ENCODE assay signal across 12 cellular contexts in genomic region chr5:1497271-1497777, GRCh38. TPM values are rescaled to one million over a fixed set of nuclear protein-coding genes. Genes with fewer than 3 reads are reported as not detected.
DNase-seq lines count a peak whose midpoint lies in the region; ATAC-seq and TF ChIP-seq lines count a peak whose summit lies in the region.
"Had no signal": no experiment of that assay in that cellular context is flagged by ENCODE, and none has a peak within 500 bp of the region (broad histone marks: within the 10 kb centered on the region; RNA-seq: fewer than 3 reads in every experiment).

No MANE protein-coding gene starts in this region.

- H3K4me2 ChIP-seq in DOHH2 (ENCODE audit: low read length) (peak overlapping the region; percentile 89), neural progenitor cell (no peak overlapping the region)

- CTCF ChIA-PET in activated naive CD4-positive, alpha-beta T cell treated with anti-CD3 and anti-CD28 coated beads, Interleukin-2, amount 10 ng/mL, durations not matched to agents 7 days and 5 days (lab: Charles Lee) = no interaction called here

- no peak for DNase-seq in activated naive CD8-positive, alpha-beta T cell treated with anti-CD3 and anti-CD28 coated beads for 36 hours
- no peak for DNase-seq in activated naive CD4-positive, alpha-beta T cell treated with anti-CD3 and anti-CD28 coated beads, Interleukin-2, amount 10 ng/mL, durations not matched to agents 7 days and 5 days
- DNase-seq in neural progenitor cell (ENCODE audit: low spot score) (no peak), cerebellar nuclear complex (lab: John Stamatoyannopoulos, UW) (no peak)
- DNase-seq: activated effector memory CD4-positive, alpha-beta T cell treated with anti-CD3 and anti-CD28 coated beads, Interleukin-2, amount 50 U/mL, for 16 hours; NCI-H345; T-helper 9 cell had no signal

- peak overlapping the region; percentile 16 for H3K27ac Mint-ChIP-seq in activated naive CD8-positive, alpha-beta T cell treated with anti-CD3 and anti-CD28 coated beads for 36 hours
- no peak overlapping the region for H3K27ac Mint-ChIP-seq in activated naive CD4-positive, alpha-beta T cell treated with anti-CD3 and anti-CD28 coated beads, Interleukin-2, amount 10 ng/mL, durations not matched to agents 7 days and 5 days
- H3K27ac Mint-ChIP-seq in neural progenitor cell = no peak overlapping the region

- H3K27ac ChIP-seq in DOHH2 (ENCODE audit: low read depth, low read length) (peak overlapping the region; percentile 96), neural progenitor cell (no peak overlapping the region)
- H3K27ac ChIP-seq: parathyroid adenoma had no signal

- H3F3A ChIP-seq in DOHH2 (ENCODE audit: control insufficient read depth, insufficient read depth) = peaks cover 5% of the 10 kb centered on the region; the same call in 1 of the 2 replicates
- no peaks in the 10 kb centered on the region for H3F3A ChIP-seq in neural progenitor cell (ENCODE audit: low read depth)

- TF ChIP-seq CTCF in DOHH2 (IDR thresholded peaks at IDR 0.05; ENCODE audit: low read depth, low read length, poor library complexity, severe bottlenecking) (no peak), neural progenitor cell (IDR thresholded peaks at IDR 0.05) (no peak)

- H3K9me3 ChIP-seq in DOHH2 (ENCODE audit: control insufficient read depth, insufficient read depth, low read length) (no peaks in the 10 kb centered on the region), neural progenitor cell (ENCODE audit: low read depth) (no peaks in the 10 kb centered on the region)

- H3K4me1 ChIP-seq in DOHH2 (ENCODE audit: control insufficient read depth, low read length) (peaks cover 69% of the 10 kb centered on the region), neural progenitor cell (no peaks in the 10 kb centered on the region)
- H3K4me1 ChIP-seq: parathyroid adenoma had no signal

- H3K79me2 ChIP-seq in DOHH2 (ENCODE audit: control insufficient read depth, low read length) (peaks cover 81% of the 10 kb centered on the region), neural progenitor cell (ENCODE audit: low read depth) (peaks cover 15% of the 10 kb centered on the region)
- H3K79me2 ChIP-seq: parathyroid adenoma had no signal

- H3K4me3 ChIP-seq in DOHH2 (ENCODE audit: low read length) = peak overlapping the region; percentile 5; the same call in 1 of the 2 replicates
- no peak overlapping the region for H3K4me3 ChIP-seq in neural progenitor cell

- H3K36me3 Mint-ChIP-seq in activated naive CD8-positive, alpha-beta T cell treated with anti-CD3 and anti-CD28 coated beads for 36 hours = peaks cover 35% of the 10 kb centered on the region
- H3K36me3 Mint-ChIP-seq in activated naive CD4-positive, alpha-beta T cell treated with anti-CD3 and anti-CD28 coated beads, Interleukin-2, amount 10 ng/mL, durations not matched to agents 7 days and 5 days = peaks cover 18% of the 10 kb centered on the region
- peaks cover 8% of the 10 kb centered on the region for H3K36me3 Mint-ChIP-seq in neural progenitor cell

- no peak overlapping the region for H2AFZ ChIP-seq in neural progenitor cell (replicated peaks)
- H2AFZ ChIP-seq: parathyroid adenoma had no signal

- H4K20me1 ChIP-seq in DOHH2 (ENCODE audit: control insufficient read depth, insufficient read depth, low read depth, low read length) (peaks cover 6% of the 10 kb centered on the region), neural progenitor cell (ENCODE audit: low read depth) (peaks cover 48% of the 10 kb centered on the region)

- H3K27me3 Mint-ChIP-seq in activated naive CD8-positive, alpha-beta T cell treated with anti-CD3 and anti-CD28 coated beads for 36 hours = no peaks in the 10 kb centered on the region
- no peaks in the 10 kb centered on the region for H3K27me3 Mint-ChIP-seq in activated naive CD4-positive, alpha-beta T cell treated with anti-CD3 and anti-CD28 coated beads, Interleukin-2, amount 10 ng/mL, durations not matched to agents 7 days and 5 days
- peaks cover 4% of the 10 kb centered on the region for H3K27me3 Mint-ChIP-seq in neural progenitor cell (ENCODE audit: insufficient read depth, low read depth)

- H3K27me3 ChIP-seq in DOHH2 (ENCODE audit: control insufficient read depth, low read length) (no peaks in the 10 kb centered on the region), neural progenitor cell (no peaks in the 10 kb centered on the region)

- no peaks in the 10 kb centered on the region for H3K9me3 Mint-ChIP-seq in activated naive CD8-positive, alpha-beta T cell treated with anti-CD3 and anti-CD28 coated beads for 36 hours
- no peaks in the 10 kb centered on the region for H3K9me3 Mint-ChIP-seq in activated naive CD4-positive, alpha-beta T cell treated with anti-CD3 and anti-CD28 coated beads, Interleukin-2, amount 10 ng/mL, durations not matched to agents 7 days and 5 days
- H3K9me3 Mint-ChIP-seq in neural progenitor cell = no peaks in the 10 kb centered on the region

- peak; percentile 25 for ATAC-seq in GM19452 (IDR thresholded peaks at IDR 0.05; ENCODE audit: unreplicated experiment)
- peak; percentile 39 for ATAC-seq in HG03045 (IDR thresholded peaks at IDR 0.05; ENCODE audit: unreplicated experiment)
- no peak for ATAC-seq in GM18519 (IDR thresholded peaks at IDR 0.05; ENCODE audit: low FRiP score, unreplicated experiment)

- no peaks in the 10 kb centered on the region for H3K9me2 ChIP-seq in DOHH2 (replicated peaks; ENCODE audit: control insufficient read depth, low read length)

- H3K4me1 Mint-ChIP-seq in activated naive CD8-positive, alpha-beta T cell treated with anti-CD3 and anti-CD28 coated beads for 36 hours = peaks cover 46% of the 10 kb centered on the region
- H3K4me1 Mint-ChIP-seq in activated naive CD4-positive, alpha-beta T cell treated with anti-CD3 and anti-CD28 coated beads, Interleukin-2, amount 10 ng/mL, durations not matched to agents 7 days and 5 days = peaks cover 39% of the 10 kb centered on the region
- H3K4me1 Mint-ChIP-seq in neural progenitor cell = no peaks in the 10 kb centered on the region

- no peak overlapping the region for H3K4me3 Mint-ChIP-seq in activated naive CD8-positive, alpha-beta T cell treated with anti-CD3 and anti-CD28 coated beads for 36 hours
- H3K4me3 Mint-ChIP-seq in activated naive CD4-positive, alpha-beta T cell treated with anti-CD3 and anti-CD28 coated beads, Interleukin-2, amount 10 ng/mL, durations not matched to agents 7 days and 5 days = no peak overlapping the region
- H3K4me3 Mint-ChIP-seq in neural progenitor cell = no peak overlapping the region

- H3K36me3 ChIP-seq in DOHH2 (ENCODE audit: control insufficient read depth, low read length) = peaks cover 79% of the 10 kb centered on the region
- no peaks in the 10 kb centered on the region for H3K36me3 ChIP-seq in neural progenitor cell

- no peak overlapping the region for H3K9ac ChIP-seq in neural progenitor cell
- H3K9ac ChIP-seq: parathyroid adenoma had no signal

RNA-seq across cellular contexts. Expression of gene LPCAT1, which starts 26.4 kb away (rescaled TPM):
- total RNA-seq in activated naive CD8-positive, alpha-beta T cell treated with anti-CD3 and anti-CD28 coated beads for 36 hours = 10 to 100 TPM; 49.4 to 49.6 TPM
- total RNA-seq in neural progenitor cell (ENCODE audit: low replicate concordance) = 76.5 and 108 TPM in 2 replicates

RNA-seq across cellular contexts. Expression of gene SLC6A3, which starts 52.1 kb away (rescaled TPM):
- total RNA-seq in activated naive CD8-positive, alpha-beta T cell treated with anti-CD3 and anti-CD28 coated beads for 36 hours = not detected
- 0.19 and 0.32 TPM in 2 replicates for total RNA-seq in neural progenitor cell (ENCODE audit: low replicate concordance)
